In the genomic region with DNA sequence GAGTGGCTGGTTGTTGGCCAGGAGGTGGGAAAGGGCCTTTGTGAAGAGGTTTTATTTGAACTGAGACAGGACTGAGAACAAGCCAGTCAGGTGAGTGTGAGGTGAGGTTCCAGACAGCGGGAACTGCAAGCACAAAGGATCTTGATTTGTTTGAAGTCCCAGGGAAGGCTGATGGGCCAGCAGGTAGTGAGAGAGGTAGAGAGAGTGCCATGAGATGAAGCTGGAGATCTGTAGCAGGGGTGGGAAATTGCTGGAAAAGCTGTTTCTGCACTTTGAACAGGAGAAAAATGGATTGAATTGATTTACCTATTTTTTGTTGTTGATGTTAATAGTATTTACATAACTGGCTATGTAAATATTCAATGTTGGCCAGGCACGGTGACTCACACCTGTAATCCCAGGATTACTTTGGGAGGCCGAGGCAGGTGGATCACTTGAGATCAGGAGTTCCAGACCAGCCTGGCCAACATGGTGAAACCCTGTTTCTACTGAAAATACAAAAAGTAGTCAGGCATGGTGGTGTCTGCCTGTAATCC, we compare ENCODE assay signal across 13 cellular contexts. TPM values are rescaled to one million over a fixed set of nuclear protein-coding genes. Genes with fewer than 3 reads are reported as not detected.
A peak's percentile ranks its signal among the peaks of the same experiment; 100 is the strongest.
DNase-seq lines count a peak whose midpoint lies in the region; ATAC-seq and TF ChIP-seq lines count a peak whose summit lies in the region.
"Had no signal": no experiment of that assay in that cellular context is flagged by ENCODE, and none has a peak within 500 bp of the region (broad histone marks: within the 10 kb centered on the region; RNA-seq: fewer than 3 reads in every experiment).

No MANE protein-coding gene starts in this region.

- peak; percentile 84 for ATAC-seq in PC-3
- ATAC-seq in stimulated activated effector memory CD8-positive, alpha-beta T cell treated with anti-CD3 and anti-CD28 coated beads, Interleukin-12 subunit alpha, Interleukin-12 subunit beta, amount 100 ng/mL, for 72 hours, result no peak

- CTCF ChIA-PET in PC-3 (lab: Charles Lee), result no interaction called here

- H3K4me2 ChIP-seq in PC-3 (ENCODE audit: low read length), result no peak overlapping the region

- H3K4me3 Mint-ChIP-seq in stimulated activated effector memory CD8-positive, alpha-beta T cell treated with anti-CD3 and anti-CD28 coated beads, Interleukin-12 subunit alpha, Interleukin-12 subunit beta, amount 100 ng/mL, for 72 hours, result no peak overlapping the region
- H3K4me3 Mint-ChIP-seq: T-helper 1 cell treated with Interleukin-12 subunit alpha and Interleukin-12 subunit beta and Interleukin-4 antibody, amounts not matched to agents 30 μg/mL and 1 μg/mL, for 36 hours had no signal

- no peak for TF ChIP-seq EP300 in transverse colon (IDR thresholded peaks at IDR 0.05; ENCODE audit: low read depth)

- no peaks in the 10 kb centered on the region for H3K36me3 ChIP-seq in PC-3 (ENCODE audit: low read depth, low read length)
- H3K36me3 ChIP-seq in BE2C, result no peaks in the 10 kb centered on the region
- no peaks in the 10 kb centered on the region for H3K36me3 ChIP-seq in transverse colon
- H3K36me3 ChIP-seq: upper lobe of left lung had no signal

- no peak overlapping the region for H2AFZ ChIP-seq in PC-3 (ENCODE audit: low read length)

- H3K9me3 ChIP-seq in PC-3 (ENCODE audit: low read length) (no peaks in the 10 kb centered on the region), BE2C (no peaks in the 10 kb centered on the region), transverse colon (no peaks in the 10 kb centered on the region)
- H3K9me3 ChIP-seq: upper lobe of left lung had no signal

- DNase-seq in NCI-H1417 (lab: John Stamatoyannopoulos, UW) (peak; percentile 22 to 70 (median 40)), NCI-H1417 treated with DMSO at 0.1 percent for 48 hours (lab: John Stamatoyannopoulos, UW) (no peak), PC-3 (peak; percentile 56), BE2C (no peak), transverse colon (no peak)
- no peak for DNase-seq in stimulated activated effector memory CD8-positive, alpha-beta T cell treated with anti-CD3 and anti-CD28 coated beads, Interleukin-12 subunit alpha, Interleukin-12 subunit beta, amount 100 ng/mL, for 72 hours (ENCODE audit: low spot score in 2 of 2)
- DNase-seq: amygdala had no signal

- H3K27me3 ChIP-seq in PC-3 (ENCODE audit: low read length) (no peaks in the 10 kb centered on the region), BE2C (no peaks in the 10 kb centered on the region), transverse colon (no peaks in the 10 kb centered on the region)
- H3K27me3 ChIP-seq: upper lobe of left lung had no signal

- no peaks in the 10 kb centered on the region for H3K79me2 ChIP-seq in PC-3 (ENCODE audit: low read length)

- H3K4me1 ChIP-seq in PC-3 (ENCODE audit: insufficient read depth, low read length) (peaks cover 3% of the 10 kb centered on the region; the same call in 1 of the 2 replicates), BE2C (no peaks in the 10 kb centered on the region), transverse colon (no peaks in the 10 kb centered on the region)

- in situ Hi-C loops in transverse colon (cut with MboI; ENCODE audit: low pct_ligation_motif_present in 1 of 4, low pct_unique_long_range_greater_than_20kb in 1 of 4, low sequenced_read_pairs in 3 of 4), result loop anchor here in 2 of 4 donors (10.0 to 25.0 kb wide), 3 partner anchors 87 to 167 kb away; a partner anchor contains a TSS

- H3K4me3 ChIP-seq in PC-3 (ENCODE audit: low read length), result no peak overlapping the region
- H3K4me3 ChIP-seq in BE2C (ENCODE audit: low read depth, low read length), result no peak overlapping the region
- H3K4me3 ChIP-seq in transverse colon, result no peak overlapping the region
- H3K4me3 ChIP-seq: coronary artery, upper lobe of left lung had no signal

- H3K9me3 Mint-ChIP-seq in stimulated activated effector memory CD8-positive, alpha-beta T cell treated with anti-CD3 and anti-CD28 coated beads, Interleukin-12 subunit alpha, Interleukin-12 subunit beta, amount 100 ng/mL, for 72 hours, result no peaks in the 10 kb centered on the region
- H3K9me3 Mint-ChIP-seq: IgD-negative memory B cell; T-helper 1 cell treated with Interleukin-12 subunit alpha and Interleukin-12 subunit beta and Interleukin-4 antibody, amounts not matched to agents 30 μg/mL and 1 μg/mL, for 36 hours had no signal

- POLR2A ChIA-PET in PC-3 (lab: Charles Lee; ENCODE audit: unreplicated experiment), result interaction anchor here (0.6 kb wide), 1 partner anchor 114 kb away, joined by 11 read pairs; no protein-coding TSS in a partner anchor

- TF ChIP-seq CTCF in PC-3 (conservative IDR thresholded peaks at IDR 0.05; ENCODE audit: low read depth, low read length), result no peak
- TF ChIP-seq CTCF in BE2C (IDR thresholded peaks at IDR 0.05; ENCODE audit: low read depth, low read length), result no peak
- TF ChIP-seq CTCF in transverse colon (IDR thresholded peaks at IDR 0.05), result no peak

- H3K9me2 ChIP-seq in PC-3 (replicated peaks; ENCODE audit: low read length), result no peaks in the 10 kb centered on the region

- H3K9ac ChIP-seq in PC-3 (ENCODE audit: low read length), result no peak overlapping the region

- H4K20me1 ChIP-seq in PC-3 (ENCODE audit: low read length), result no peaks in the 10 kb centered on the region

- no peak for TF ChIP-seq POLR2A in transverse colon (IDR thresholded peaks at IDR 0.05)

- WGBS in transverse colon (ENCODE audit: low coverage in 1 of 2), 2 donors, result 29 to 41% methylated on average over 3 of the region's 3 CpGs

- H3K4me1 Mint-ChIP-seq in stimulated activated effector memory CD8-positive, alpha-beta T cell treated with anti-CD3 and anti-CD28 coated beads, Interleukin-12 subunit alpha, Interleukin-12 subunit beta, amount 100 ng/mL, for 72 hours, result peaks cover 33% of the 10 kb centered on the region

- peaks cover 12% of the 10 kb centered on the region for H3K36me3 Mint-ChIP-seq in stimulated activated effector memory CD8-positive, alpha-beta T cell treated with anti-CD3 and anti-CD28 coated beads, Interleukin-12 subunit alpha, Interleukin-12 subunit beta, amount 100 ng/mL, for 72 hours

- H3K27ac ChIP-seq in PC-3 (ENCODE audit: low read length) (0 out of 2 replicates have a peak overlapping the region, but pooled peaks have one; percentile 22), transverse colon (peak overlapping the region in 1 of 4 donors; percentile 13)
- H3K27ac ChIP-seq: coronary artery had no signal

- intact Hi-C loops in PC-3 (cut with micrococcal nuclease), result no loop called here
- intact Hi-C loops in transverse colon (cut with DNase I; ENCODE audit: low total_unique reads), result no loop called here

- no peaks in the 10 kb centered on the region for H3F3A ChIP-seq in PC-3 (ENCODE audit: low read length, unreplicated experiment)

- H3K27ac Mint-ChIP-seq in stimulated activated effector memory CD8-positive, alpha-beta T cell treated with anti-CD3 and anti-CD28 coated beads, Interleukin-12 subunit alpha, Interleukin-12 subunit beta, amount 100 ng/mL, for 72 hours, result peak overlapping the region; percentile 27
- H3K27ac Mint-ChIP-seq: T-helper 1 cell treated with Interleukin-12 subunit alpha and Interleukin-12 subunit beta and Interleukin-4 antibody, amounts not matched to agents 30 μg/mL and 1 μg/mL, for 36 hours had no signal

- BruUV-seq in PC-3 (replicated peaks; lab: Mats Ljungman, UMichigan), result no TSS peak

RNA-seq across cellular contexts. Expression of a gene that starts 7.7 kb away (rescaled TPM):
- total RNA-seq in PC-3 (2014; rRNA removed), result 63.1 and 64.1 TPM in 2 replicates
- polyA plus RNA-seq in BE2C (2012; ENCODE audit: insufficient read depth, insufficient read length, low read depth), result 189 TPM
- 10 to 100 TPM; 35.2 to 74.1 (median 50.0) TPM for total RNA-seq in transverse colon

RNA-seq across cellular contexts. Expression of a gene that starts 8.1 kb away (rescaled TPM):
- total RNA-seq in PC-3 (2014; rRNA removed) (8.4 and 16.8 TPM in 2 replicates), transverse colon (100 to 1,000 TPM in 3 of 4 donors, 10 to 100 TPM in 1; 86.7 to 218 (median 151) TPM)
- polyA plus RNA-seq in BE2C (2012; ENCODE audit: insufficient read depth, insufficient read length, low read depth), result 106 TPM

RNA-seq across cellular contexts. Expression of a gene that starts 30.2 kb away (rescaled TPM):
- 3.6 and 4.3 TPM in 2 replicates for total RNA-seq in PC-3 (2014; rRNA removed)
- 15.6 TPM for polyA plus RNA-seq in BE2C (2012; ENCODE audit: insufficient read depth, insufficient read length, low read depth)
- 10 to 100 TPM in 3 of 4 donors, 1 to 10 TPM in 1; 7.4 to 28.1 (median 15.1) TPM for total RNA-seq in transverse colon

RNA-seq across cellular contexts. Expression of a gene that starts 35.0 kb away (rescaled TPM):
- total RNA-seq in PC-3 (2014; rRNA removed), result not detected in 2 replicates
- not detected for polyA plus RNA-seq in BE2C (2012; ENCODE audit: insufficient read depth, insufficient read length, low read depth)
- 10 to 100 TPM in 2 of 4 donors, 1 to 10 TPM in 2; 1.8 to 33.7 (median 6.7) TPM for total RNA-seq in transverse colon
- total RNA-seq: fibroblast of lung, osteocyte had no signal
- polyA plus RNA-seq: fibroblast of lung had no signal

RNA-seq across cellular contexts. Expression of a gene that starts 42.4 kb away (rescaled TPM):
- total RNA-seq in PC-3 (2014; rRNA removed) (8.9 and 14.2 TPM in 2 replicates), transverse colon (10 to 100 TPM in 1 of 4 donors, 1 to 10 TPM in 2, not detected in 1; 5.8 to 10.5 (median 7.0) TPM)
- 66.7 TPM for polyA plus RNA-seq in BE2C (2012; ENCODE audit: insufficient read depth, insufficient read length, low read depth)

Comparison
In these comparisons a context has a peak if more than half of its experiments do, and no peak if none do; other contexts are left out.
1. DNase-seq: peak in NCI-H1417 (3 of 3) and PC-3 (single experiment); none in NCI-H1417 treated with DMSO at 0.1 percent for 48 hours (single experiment), stimulated activated effector memory CD8-positive, alpha-beta T cell treated with anti-CD3 and anti-CD28 coated beads, Interleukin-12 subunit alpha, Interleukin-12 subunit beta, amount 100 ng/mL, for 72 hours (0 of 2), BE2C (single experiment) and transverse colon (single experiment).